In genomic region chr2:204590063-204590462, GRCh38 we compare ENCODE assay signal across 41 cellular contexts.
"Had no signal": no experiment of that assay in that cellular context is flagged by ENCODE, and none has a peak within 500 bp of the region (broad histone marks: within the 10 kb centered on the region; RNA-seq: fewer than 3 reads in every experiment).

No MANE protein-coding gene starts in this region.

- H3K27me3 ChIP-seq: adrenal gland, ascending aorta, body of pancreas, brain microvascular endothelial cell, breast epithelium, cardiac muscle cell had no signal

- H3K27ac Mint-ChIP-seq: activated naive CD4-positive, alpha-beta T cell treated with anti-CD3 and anti-CD28 coated beads for 36 hours; activated naive CD4-positive, alpha-beta T cell treated with anti-CD3 and anti-CD28 coated beads, Interleukin-2, amount 10 ng/mL, durations not matched to agents 7 days and 5 days; activated naive CD4-positive, alpha-beta T cell treated with anti-CD3 and anti-CD28 coated beads, Interleukin-2, amount 50 U/mL, for 24 hours; activated naive CD4-positive, alpha-beta T cell treated with anti-CD3 and anti-CD28 coated beads, Interleukin-2, amount 50 U/mL, for 72 hours; activated naive CD8-positive, alpha-beta T cell; activated naive CD8-positive, alpha-beta T cell treated with anti-CD3 and anti-CD28 coated beads for 36 hours; activated naive CD8-positive, alpha-beta T cell treated with anti-CD3 and anti-CD28 coated beads, Interleukin-2, amount 10 ng/mL, durations not matched to agents 7 days and 5 days; activated naive CD8-positive, alpha-beta T cell treated with anti-CD3 and anti-CD28 coated beads, Interleukin-2, amount 50 U/mL, for 24 hours; activated T-cell treated with anti-CD3 and anti-CD28 coated beads, Interleukin-2, amount 50 U/mL, for 24 hours; activated T-cell treated with anti-CD3 and anti-CD28 coated beads, Interleukin-2, amount 50 U/mL, for 72 hours; activated T-helper 1 cell treated with anti-CD3 and anti-CD28 coated beads, Interleukin-12 subunit alpha, Interleukin-12 subunit beta, Interleukin-2, Interleukin-4 antibody, amounts not matched to agents 30 ng/mL and 10 ng/mL and 1 ng/mL, durations not matched to agents 14 hours and 24 hours and 36 hours; activated T-helper 17 cell treated with anti-CD3 and anti-CD28 coated beads, Interleukin-2, amount 50 U/mL, for 72 hours; activated T-helper 2 cell treated with anti-CD3 and anti-CD28 coated beads, Interferon-gamma antibody, Interleukin-2, Interleukin-4, amounts not matched to agents 10 μg/mL and 5 μg/mL and 100 μg/mL, durations not matched to agents 14 hours and 24 hours and 36 hours had no signal

- H3K4me1 ChIP-seq: adrenal gland, ascending aorta, body of pancreas, breast epithelium had no signal

- H3K9me3 Mint-ChIP-seq: activated naive CD4-positive, alpha-beta T cell treated with anti-CD3 and anti-CD28 coated beads for 36 hours; activated naive CD4-positive, alpha-beta T cell treated with anti-CD3 and anti-CD28 coated beads, Interleukin-2, amount 10 ng/mL, durations not matched to agents 7 days and 5 days; activated naive CD4-positive, alpha-beta T cell treated with anti-CD3 and anti-CD28 coated beads, Interleukin-2, amount 50 U/mL, for 24 hours; activated T-helper 1 cell treated with anti-CD3 and anti-CD28 coated beads, Interleukin-12 subunit alpha, Interleukin-12 subunit beta, Interleukin-2, Interleukin-4 antibody, amounts not matched to agents 30 ng/mL and 10 ng/mL and 1 ng/mL, durations not matched to agents 14 hours and 24 hours and 36 hours; activated T-helper 2 cell treated with anti-CD3 and anti-CD28 coated beads, Interferon-gamma antibody, Interleukin-2, Interleukin-4, amounts not matched to agents 10 μg/mL and 5 μg/mL and 100 μg/mL, durations not matched to agents 14 hours and 24 hours and 36 hours had no signal

- H3K9me3 ChIP-seq: adrenal gland, body of pancreas had no signal

- H3K36me3 ChIP-seq: adrenal gland, ascending aorta, brain microvascular endothelial cell, breast epithelium, cardiac muscle cell had no signal

- H3K36me3 Mint-ChIP-seq: activated naive CD4-positive, alpha-beta T cell treated with anti-CD3 and anti-CD28 coated beads, Interleukin-2, amount 10 ng/mL, durations not matched to agents 7 days and 5 days; activated naive CD4-positive, alpha-beta T cell treated with anti-CD3 and anti-CD28 coated beads, Interleukin-2, amount 50 U/mL, for 24 hours; activated naive CD8-positive, alpha-beta T cell; activated naive CD8-positive, alpha-beta T cell treated with anti-CD3 and anti-CD28 coated beads, Interleukin-2, amount 10 ng/mL, durations not matched to agents 7 days and 5 days had no signal

- DNase-seq: activated effector memory CD4-positive, alpha-beta T cell treated with anti-CD3 and anti-CD28 coated beads, Interleukin-2, amount 50 U/mL, for 16 hours; activated effector memory CD4-positive, alpha-beta T cell treated with Interleukin-2 at 50 U/mL for 16 hours; activated gamma-delta T cell; activated gamma-delta T cell treated with Interleukin-2 at 50 U/mL for 16 hours; activated naive CD4-positive, alpha-beta T cell; activated naive CD4-positive, alpha-beta T cell treated with anti-CD3 and anti-CD28 coated beads for 36 hours; activated naive CD4-positive, alpha-beta T cell treated with anti-CD3 and anti-CD28 coated beads, Interleukin-2, amount 10 ng/mL, durations not matched to agents 7 days and 5 days; activated naive CD4-positive, alpha-beta T cell treated with anti-CD3 and anti-CD28 coated beads, Interleukin-2, amount 50 U/mL, for 16 hours; activated naive CD4-positive, alpha-beta T cell treated with Interleukin-2 at 50 U/mL for 16 hours; activated naive CD8-positive, alpha-beta T cell treated with anti-CD3 and anti-CD28 coated beads for 36 hours; activated naive CD8-positive, alpha-beta T cell treated with anti-CD3 and anti-CD28 coated beads, Interleukin-2, amount 10 ng/mL, durations not matched to agents 7 days and 5 days; activated naive CD8-positive, alpha-beta T cell treated with anti-CD3 and anti-CD28 coated beads, Interleukin-2, amount 50 U/mL, for 24 hours; activated T-cell treated with anti-CD3 and anti-CD28 coated beads for 4 hours; activated T-cell treated with anti-CD3 and anti-CD28 coated beads, Interleukin-2, amount 50 U/mL, for 1 hour; activated T-cell treated with anti-CD3 and anti-CD28 coated beads, Interleukin-2, amount 50 U/mL, for 24 hours; activated T-cell treated with anti-CD3 and anti-CD28 coated beads, Interleukin-2, amount 50 U/mL, for 4 hours; activated T-cell treated with anti-CD3 and anti-CD28 coated beads, Interleukin-2, amount 50 U/mL, for 48 hours; activated T-cell treated with anti-CD3 and anti-CD28 coated beads, Interleukin-2, amount 50 U/mL, for 72 hours; adrenal gland; amniotic stem cell; amygdala; anterior cingulate cortex; aorta; body of pancreas; brain microvascular endothelial cell; caudate nucleus; central memory CD4-positive, alpha-beta T cell; cerebellar nuclear complex had no signal

- H3K4me3 Mint-ChIP-seq: activated naive CD4-positive, alpha-beta T cell treated with anti-CD3 and anti-CD28 coated beads for 36 hours; activated naive CD4-positive, alpha-beta T cell treated with anti-CD3 and anti-CD28 coated beads, Interleukin-2, amount 10 ng/mL, durations not matched to agents 7 days and 5 days; activated naive CD4-positive, alpha-beta T cell treated with anti-CD3 and anti-CD28 coated beads, Interleukin-2, amount 50 U/mL, for 24 hours; activated naive CD8-positive, alpha-beta T cell; activated naive CD8-positive, alpha-beta T cell treated with anti-CD3 and anti-CD28 coated beads for 36 hours; activated naive CD8-positive, alpha-beta T cell treated with anti-CD3 and anti-CD28 coated beads, Interleukin-2, amount 10 ng/mL, durations not matched to agents 7 days and 5 days; activated naive CD8-positive, alpha-beta T cell treated with anti-CD3 and anti-CD28 coated beads, Interleukin-2, amount 50 U/mL, for 24 hours; activated T-cell treated with anti-CD3 and anti-CD28 coated beads, Interleukin-2, amount 50 U/mL, for 24 hours; activated T-cell treated with anti-CD3 and anti-CD28 coated beads, Interleukin-2, amount 50 U/mL, for 4 hours; activated T-cell treated with anti-CD3 and anti-CD28 coated beads, Interleukin-2, amount 50 U/mL, for 72 hours; activated T-helper 1 cell treated with anti-CD3 and anti-CD28 coated beads, Interleukin-12 subunit alpha, Interleukin-12 subunit beta, Interleukin-2, Interleukin-4 antibody, amounts not matched to agents 30 ng/mL and 10 ng/mL and 1 ng/mL, durations not matched to agents 14 hours and 24 hours and 36 hours; activated T-helper 17 cell treated with anti-CD3 and anti-CD28 coated beads, Interleukin-2, amount 50 U/mL, for 72 hours; brain; central memory CD8-positive, alpha-beta T cell had no signal

- FAIRE-seq: astrocyte, bronchial epithelial cell had no signal

- H3K4me1 Mint-ChIP-seq: activated naive CD4-positive, alpha-beta T cell treated with anti-CD3 and anti-CD28 coated beads, Interleukin-2, amount 10 ng/mL, durations not matched to agents 7 days and 5 days; activated naive CD4-positive, alpha-beta T cell treated with anti-CD3 and anti-CD28 coated beads, Interleukin-2, amount 50 U/mL, for 24 hours; activated naive CD8-positive, alpha-beta T cell treated with anti-CD3 and anti-CD28 coated beads for 36 hours; activated naive CD8-positive, alpha-beta T cell treated with anti-CD3 and anti-CD28 coated beads, Interleukin-2, amount 10 ng/mL, durations not matched to agents 7 days and 5 days; activated naive CD8-positive, alpha-beta T cell treated with anti-CD3 and anti-CD28 coated beads, Interleukin-2, amount 50 U/mL, for 24 hours; activated T-helper 17 cell treated with anti-CD3 and anti-CD28 coated beads, Interleukin-2, amount 50 U/mL, for 72 hours; central memory CD8-positive, alpha-beta T cell had no signal

- H3K27me3 Mint-ChIP-seq: activated naive CD4-positive, alpha-beta T cell treated with anti-CD3 and anti-CD28 coated beads, Interleukin-2, amount 50 U/mL, for 24 hours; activated naive CD8-positive, alpha-beta T cell treated with anti-CD3 and anti-CD28 coated beads, Interleukin-2, amount 50 U/mL, for 24 hours had no signal

- H3K27ac ChIP-seq: adrenal gland, ascending aorta, body of pancreas, brain microvascular endothelial cell, breast epithelium, cardiac muscle cell had no signal

- ATAC-seq: activated naive CD4-positive, alpha-beta T cell treated with anti-CD3 and anti-CD28 coated beads, Interleukin-2, amount 50 U/mL, for 72 hours; activated naive CD8-positive, alpha-beta T cell treated with anti-CD3 and anti-CD28 coated beads, Interleukin-2, amount 50 U/mL, for 24 hours; activated T-cell treated with anti-CD3 and anti-CD28 coated beads, Interleukin-2, amount 50 U/mL, for 4 hours; activated T-cell treated with anti-CD3 and anti-CD28 coated beads, Interleukin-2, amount 50 U/mL, for 72 hours; activated T-helper 17 cell treated with anti-CD3 and anti-CD28 coated beads, Interleukin-2, amount 50 U/mL, for 72 hours; body of pancreas had no signal

- H3K4me3 ChIP-seq: adrenal gland, ascending aorta, body of pancreas, breast epithelium, cardiac muscle cell had no signal
